20 cellular contexts compared by ENCODE assay signal in genomic region chr16:72482695-72483094, GRCh38.
DNase-seq lines count a peak whose midpoint lies in the region; ATAC-seq, FAIRE-seq and TF ChIP-seq lines count a peak whose summit lies in the region.
"Had no signal": no experiment of that assay in that cellular context is flagged by ENCODE, and none has a peak within 500 bp of the region (broad histone marks: within the 10 kb centered on the region; RNA-seq: fewer than 3 reads in every experiment).

No MANE protein-coding gene starts in this region.

- CTCF ChIA-PET in CD8-positive, alpha-beta T cell (lab: Charles Lee) = no interaction called here

- POLR2A ChIA-PET in CD8-positive, alpha-beta T cell (lab: Charles Lee) = no interaction called here
- POLR2A ChIA-PET in naive thymus-derived CD8-positive, alpha-beta T cell (lab: Charles Lee) = no interaction called here

- no peaks in the 10 kb centered on the region for H3K27me3 Mint-ChIP-seq in CD8-positive, alpha-beta T cell (ENCODE audit: low read depth)
- H3K27me3 Mint-ChIP-seq in effector memory CD8-positive, alpha-beta T cell = no peaks in the 10 kb centered on the region
- peaks cover 0 to 3% (median 0%) of the 10 kb centered on the region in 5 donors for H3K27me3 Mint-ChIP-seq in naive thymus-derived CD8-positive, alpha-beta T cell
- H3K27me3 Mint-ChIP-seq: dendritic cell treated with granulocyte-macrophage colony-stimulating factor and Interleukin-4, amounts not matched to agents 40 ng/mL and 50 ng/mL, for 4 days; stimulated activated naive B cell treated with anti-CD40 and anti-IgM and Interleukin-4, amounts not matched to agents 10 μg/mL and 1 μg/mL and 100 μg/mL, for 72 hours had no signal

- no peak overlapping the region for H3K27ac ChIP-seq in CD8-positive, alpha-beta T cell (ENCODE audit: low read depth, low read length)
- no peak overlapping the region for H3K27ac ChIP-seq in MM.1S (ENCODE audit: low read length)
- H3K27ac ChIP-seq: lower lobe of right lung, thyroid gland had no signal

- H3K9me2 ChIP-seq in MM.1S (replicated peaks; ENCODE audit: insufficient read depth, low read length) = no peaks in the 10 kb centered on the region

- peak overlapping the region; percentile 10 for H3K27ac Mint-ChIP-seq in CD8-positive, alpha-beta T cell
- H3K27ac Mint-ChIP-seq in effector memory CD8-positive, alpha-beta T cell = peak overlapping the region; percentile 10 to 86
- peak overlapping the region in 2 of 10 donors; percentile 29 to 32 for H3K27ac Mint-ChIP-seq in naive thymus-derived CD8-positive, alpha-beta T cell
- H3K27ac Mint-ChIP-seq: dendritic cell treated with granulocyte-macrophage colony-stimulating factor and Interleukin-4, amounts not matched to agents 40 ng/mL and 50 ng/mL, for 4 days; HFFc6; stimulated activated naive B cell treated with anti-CD40 and anti-IgM and Interleukin-4, amounts not matched to agents 10 μg/mL and 1 μg/mL and 100 μg/mL, for 72 hours had no signal

- H3K4me1 ChIP-seq in CD8-positive, alpha-beta T cell (ENCODE audit: insufficient read depth, low read length) = no peaks in the 10 kb centered on the region
- H3K4me1 ChIP-seq in MM.1S (ENCODE audit: low read length) (0 out of 2 replicates have a peak, but pooled peaks cover 4% of the 10 kb centered on the region), HAP-1 (peaks cover 19% of the 10 kb centered on the region)
- H3K4me1 ChIP-seq: Caco-2, lower lobe of right lung, thyroid gland had no signal

- peak overlapping the region; percentile 23 for H3K4me3 Mint-ChIP-seq in CD8-positive, alpha-beta T cell
- peak overlapping the region; percentile 37 to 65 for H3K4me3 Mint-ChIP-seq in effector memory CD8-positive, alpha-beta T cell
- no peak overlapping the region for H3K4me3 Mint-ChIP-seq in naive thymus-derived CD8-positive, alpha-beta T cell
- H3K4me3 Mint-ChIP-seq: dendritic cell treated with granulocyte-macrophage colony-stimulating factor and Interleukin-4, amounts not matched to agents 40 ng/mL and 50 ng/mL, for 4 days; HFFc6; stimulated activated naive B cell treated with anti-CD40 and anti-IgM and Interleukin-4, amounts not matched to agents 10 μg/mL and 1 μg/mL and 100 μg/mL, for 72 hours had no signal

- H3K36me3 Mint-ChIP-seq in CD8-positive, alpha-beta T cell = no peaks in the 10 kb centered on the region
- no peaks in the 10 kb centered on the region for H3K36me3 Mint-ChIP-seq in effector memory CD8-positive, alpha-beta T cell (ENCODE audit: insufficient read depth)
- peaks cover 0 to 8% (median 0%) of the 10 kb centered on the region in 3 donors for H3K36me3 Mint-ChIP-seq in naive thymus-derived CD8-positive, alpha-beta T cell

- peak overlapping the region; percentile 16; the same call in 1 of the 2 replicates for H3K4me2 ChIP-seq in MM.1S (ENCODE audit: low read depth, low read length)

- H3K4me3 ChIP-seq in CD8-positive, alpha-beta T cell (ENCODE audit: low read depth, low read length) = no peak overlapping the region
- H3K4me3 ChIP-seq in MM.1S (ENCODE audit: low read length) (no peak overlapping the region), HAP-1 (no peak overlapping the region)
- H3K4me3 ChIP-seq: lower lobe of right lung, thyroid gland had no signal

- H3K9me3 ChIP-seq in CD8-positive, alpha-beta T cell (ENCODE audit: low read length) = no peaks in the 10 kb centered on the region
- H3K9me3 ChIP-seq in MM.1S (replicated peaks; ENCODE audit: insufficient read depth, low read length) (no peaks in the 10 kb centered on the region), HAP-1 (no peaks in the 10 kb centered on the region)
- H3K9me3 ChIP-seq: lower lobe of right lung, thyroid gland had no signal

- H3K27me3 ChIP-seq in CD8-positive, alpha-beta T cell (ENCODE audit: insufficient read depth, low read length) = no peaks in the 10 kb centered on the region
- H3K27me3 ChIP-seq in MM.1S (replicated peaks; ENCODE audit: insufficient read depth, low read length) (no peaks in the 10 kb centered on the region), HAP-1 (ENCODE audit: low read depth) (no peaks in the 10 kb centered on the region)
- H3K27me3 ChIP-seq: thyroid gland had no signal

- no peaks in the 10 kb centered on the region for H3F3A ChIP-seq in MM.1S (ENCODE audit: insufficient read depth, low read length)

- H3K36me3 ChIP-seq in CD8-positive, alpha-beta T cell (ENCODE audit: insufficient read depth, low read length) = no peaks in the 10 kb centered on the region
- H3K36me3 ChIP-seq in MM.1S (replicated peaks; ENCODE audit: insufficient read depth, low read length) (no peaks in the 10 kb centered on the region), HAP-1 (replicated peaks) (no peaks in the 10 kb centered on the region)
- H3K36me3 ChIP-seq: lower lobe of right lung, thyroid gland had no signal

- H3K4me1 Mint-ChIP-seq in CD8-positive, alpha-beta T cell (ENCODE audit: low read depth) = peaks cover 27% of the 10 kb centered on the region
- peaks cover 26 to 30% of the 10 kb centered on the region in 2 donors for H3K4me1 Mint-ChIP-seq in effector memory CD8-positive, alpha-beta T cell (ENCODE audit: low read depth in 2 of 2)
- peaks cover 3 to 29% (median 20%) of the 10 kb centered on the region in 4 donors for H3K4me1 Mint-ChIP-seq in naive thymus-derived CD8-positive, alpha-beta T cell

- DNase-seq in CD8-positive, alpha-beta T cell = no peak
- DNase-seq in GM18507 (ENCODE audit: extremely low spot score, insufficient read length, low read depth) (no peak), MM.1S (peak; percentile 48), GM13976 (ENCODE audit: low spot score) (no peak), HAP-1 (ENCODE audit: low spot score in 2 of 2) (no peak)
- DNase-seq in effector memory CD8-positive, alpha-beta T cell = no peak
- no peak for DNase-seq in naive thymus-derived CD8-positive, alpha-beta T cell
- DNase-seq: Caco-2; HFFc6; lower lobe of right lung; NCI-H1048; NCI-H2081; NCI-H510A treated with DMSO at 0.1 percent for 48 hours; occipital lobe; right cardiac atrium; stimulated activated naive B cell treated with anti-CD40 and anti-IgM and Interleukin-4, amounts not matched to agents 10 μg/mL and 1 μg/mL and 100 μg/mL, for 72 hours; thyroid gland had no signal

- peak; percentile 12 for FAIRE-seq in GM18507 (lab: Jason Lieb, UNC)
- FAIRE-seq: bronchial epithelial cell, islet of Langerhans had no signal

- H3K79me2 ChIP-seq in MM.1S (ENCODE audit: low read length) = no peaks in the 10 kb centered on the region

- no peak overlapping the region for H3K9ac ChIP-seq in MM.1S (ENCODE audit: low read length)

- in situ Hi-C loops in GM13976 (cut with MboI; ENCODE audit: low sequenced_read_pairs, unreplicated experiment) (no loop called here), HAP-1 (cut with MboI; ENCODE audit: low sequenced_read_pairs) (no loop called here)

- ATAC-seq in CD8-positive, alpha-beta T cell = no peak
- peak; percentile 48 for ATAC-seq in effector memory CD8-positive, alpha-beta T cell (replicated peaks)
- no peak for ATAC-seq in naive thymus-derived CD8-positive, alpha-beta T cell
- ATAC-seq: lower lobe of right lung; right cardiac atrium; stimulated activated naive B cell treated with anti-CD40 and anti-IgM and Interleukin-4, amounts not matched to agents 10 μg/mL and 1 μg/mL and 100 μg/mL, for 72 hours had no signal

- peaks cover 5% of the 10 kb centered on the region for H3K9me3 Mint-ChIP-seq in CD8-positive, alpha-beta T cell
- peaks cover 0 to 3% of the 10 kb centered on the region in 2 donors for H3K9me3 Mint-ChIP-seq in effector memory CD8-positive, alpha-beta T cell
- H3K9me3 Mint-ChIP-seq in naive thymus-derived CD8-positive, alpha-beta T cell = peaks cover 0 to 9% (median 0%) of the 10 kb centered on the region in 9 donors

- H2AFZ ChIP-seq in MM.1S (ENCODE audit: low read length) = no peak overlapping the region

- TF ChIP-seq CTCF in CD8-positive, alpha-beta T cell (IDR thresholded peaks at IDR 0.05) = no peak
- TF ChIP-seq CTCF in MM.1S (IDR thresholded peaks at IDR 0.05; ENCODE audit: low read length) (no peak), GM13976 (IDR thresholded peaks at IDR 0.05; ENCODE audit: borderline replicate concordance, control extremely low read depth, extremely low read depth, insufficient read depth, missing control alignments) (no peak)

- H4K20me1 ChIP-seq in MM.1S (ENCODE audit: insufficient read depth, low read length) = no peaks in the 10 kb centered on the region

- intact Hi-C loops in CD8-positive, alpha-beta T cell (cut with DNase I, micrococcal nuclease) = no loop called here

Comparison
In these comparisons a context has a peak if more than half of its experiments do, and no peak if none do; other contexts are left out.
1. H3K4me3 Mint-ChIP-seq: peak in CD8-positive, alpha-beta T cell (single experiment) and effector memory CD8-positive, alpha-beta T cell (2 of 2); none in naive thymus-derived CD8-positive, alpha-beta T cell (0 of 10).